ENCODE assay signal across 26 cellular contexts in genomic region chr7:4993471-4993870, GRCh38. TPM values are rescaled to one million over a fixed set of nuclear protein-coding genes. Genes with fewer than 3 reads are reported as not detected.
DNase-seq lines count a peak whose midpoint lies in the region; FAIRE-seq and TF ChIP-seq lines count a peak whose summit lies in the region.
"Had no signal": no experiment of that assay in that cellular context is flagged by ENCODE, and none has a peak within 500 bp of the region (broad histone marks: within the 10 kb centered on the region; RNA-seq: fewer than 3 reads in every experiment).

No MANE protein-coding gene starts in this region.

- H3K27ac ChIP-seq in esophagus muscularis mucosa (replicated peaks in 1 of 4) (no peak overlapping the region), trophoblast cell (ENCODE audit: low read depth, low read length) (no peak overlapping the region)
- H3K27ac ChIP-seq: A549; BLaER1 treated with 17β-estradiol and CSF1 and Interleukin-3, amounts not matched to agents 10 nM and 100 nM had no signal

- TF ChIP-seq CTCF in esophagus muscularis mucosa (IDR thresholded peaks at IDR 0.05), result no peak

- no peak for TF ChIP-seq EP300 in esophagus muscularis mucosa (IDR thresholded peaks at IDR 0.05)

- H3K23ac ChIP-seq in trophoblast cell (ENCODE audit: low read length), result peak overlapping the region; percentile 48

- no peak overlapping the region for H4K91ac ChIP-seq in trophoblast cell (ENCODE audit: low read depth, low read length)

- no peak overlapping the region for H4K8ac ChIP-seq in trophoblast cell (ENCODE audit: low read depth, low read length)

- H3K9me3 ChIP-seq in esophagus muscularis mucosa, result no peaks in the 10 kb centered on the region
- H3K9me3 ChIP-seq in trophoblast cell (ENCODE audit: insufficient read depth, low read depth, low read length), result no peaks in the 10 kb centered on the region
- H3K9me3 ChIP-seq: A549; BE2C; BLaER1 treated with 17β-estradiol and CSF1 and Interleukin-3, amounts not matched to agents 10 nM and 100 nM; HAP-1 had no signal

- H3K27me3 ChIP-seq in esophagus muscularis mucosa (no peaks in the 10 kb centered on the region), trophoblast cell (ENCODE audit: insufficient read depth, low read length) (no peaks in the 10 kb centered on the region)
- H3K27me3 ChIP-seq: BE2C; BLaER1 treated with 17β-estradiol and CSF1 and Interleukin-3, amounts not matched to agents 10 nM and 100 nM had no signal

- H3K18ac ChIP-seq in trophoblast cell (ENCODE audit: low read length), result no peak overlapping the region

- peak; percentile 46 for FAIRE-seq in HTR-8/SVneo (lab: Jason Lieb, UNC)
- FAIRE-seq in frontal cortex (lab: Jason Lieb, UNC), result no peak
- FAIRE-seq: A549, D721Med, GM12878, GM19239, H54 had no signal

- no peak overlapping the region for H3K14ac ChIP-seq in trophoblast cell (ENCODE audit: low read length)

- no peak overlapping the region for H3K9ac ChIP-seq in trophoblast cell (ENCODE audit: low read length)
- H3K9ac ChIP-seq: BLaER1 treated with 17β-estradiol and CSF1 and Interleukin-3, amounts not matched to agents 10 nM and 100 nM had no signal

- H3K79me1 ChIP-seq in trophoblast cell (ENCODE audit: low read length), result no peaks in the 10 kb centered on the region

- H2BK120ac ChIP-seq in trophoblast cell (ENCODE audit: insufficient read depth, low read length, poor library complexity), result no peak overlapping the region

- no peak overlapping the region for H2AK5ac ChIP-seq in trophoblast cell (ENCODE audit: low read length)

- no peaks in the 10 kb centered on the region for H3K79me2 ChIP-seq in trophoblast cell (ENCODE audit: control insufficient read depth, insufficient read depth, low read length, poor library complexity)

- H3K4me1 ChIP-seq in esophagus muscularis mucosa, result no peaks in the 10 kb centered on the region
- H3K4me1 ChIP-seq in trophoblast cell (ENCODE audit: control insufficient read depth in 1 of 2, insufficient read depth in 2 of 2, low read length in 2 of 2), result no peaks in the 10 kb centered on the region
- H3K4me1 ChIP-seq: A549, BE2C, HAP-1 had no signal

- 91% methylated on average over 7 of the region's 8 CpGs for WGBS in esophagus muscularis mucosa
- WGBS in trophoblast cell (ENCODE audit: extremely low coverage, insufficient coverage, insufficient read length), result no CpG with 5 or more reads among the region's 8 CpGs

- no peak overlapping the region for H2AFZ ChIP-seq in trophoblast cell (ENCODE audit: insufficient read depth, low read length, poor library complexity)

- no peak overlapping the region for H3K4me2 ChIP-seq in trophoblast cell (ENCODE audit: low read length)
- H3K4me2 ChIP-seq: A549; BLaER1 treated with 17β-estradiol and CSF1 and Interleukin-3, amounts not matched to agents 10 nM and 100 nM had no signal

- H3K36me3 ChIP-seq in esophagus muscularis mucosa (peaks cover 52 to 100% (median 90%) of the 10 kb centered on the region in 4 donors), trophoblast cell (ENCODE audit: control insufficient read depth in 1 of 2, insufficient read depth in 2 of 2, low read length in 2 of 2) (peaks cover 56 to 67% of the 10 kb centered on the region in 2 experiments)

- H2BK5ac ChIP-seq in trophoblast cell (ENCODE audit: low read depth, low read length, poor library complexity), result no peak overlapping the region

- intact Hi-C loops in esophagus muscularis mucosa (cut with DNase I), result no loop called here

- H4K12ac ChIP-seq in trophoblast cell (ENCODE audit: low read depth, low read length), result no peak overlapping the region

- H3K4me3 ChIP-seq in esophagus muscularis mucosa (no peak overlapping the region), trophoblast cell (ENCODE audit: low read depth, low read length) (peak overlapping the region; percentile 23)
- H3K4me3 ChIP-seq: A549; BLaER1 treated with 17β-estradiol and CSF1 and Interleukin-3, amounts not matched to agents 10 nM and 100 nM; GM12878; HAP-1 had no signal

- no peak overlapping the region for H2BK12ac ChIP-seq in trophoblast cell (ENCODE audit: low read length)

- TF ChIP-seq POLR2A in esophagus muscularis mucosa (IDR thresholded peaks at IDR 0.05; ENCODE audit: low read depth), result no peak

- DNase-seq in HTR-8/SVneo (ENCODE audit: insufficient read length, low spot score) (no peak), esophagus muscularis mucosa (ENCODE audit: extremely low spot score) (peak; percentile 81), trophoblast cell (no peak), NOMO-1 (lab: John Stamatoyannopoulos, UW; ENCODE audit: unreplicated experiment in 2 of 2) (no peak), NCI-H748 (lab: John Stamatoyannopoulos, UW; ENCODE audit: unreplicated experiment) (no peak), frontal cortex (ENCODE audit: low spot score in 2 of 2) (no peak)
- DNase-seq: 8988T; ACHN; AML-193; BE2C; CD4-positive, alpha-beta T cell; CD8-positive, alpha-beta memory T cell; DMS 273 treated with DMSO at 0.1 percent for 48 hours; DMS79; EL; GDM1; GOT3; HFFc6 had no signal

- H3K4ac ChIP-seq in trophoblast cell (ENCODE audit: low read depth, low read length), result no peak overlapping the region

RNA-seq across cellular contexts. Expression of gene MMD2, which starts 34.5 kb away (rescaled TPM):
- total RNA-seq in esophagus muscularis mucosa (not detected), frontal cortex (2.4 TPM)
- polyA plus RNA-seq in trophoblast cell (2013), result not detected in 2 replicates
- total RNA-seq: CD4-positive, alpha-beta T cell; CD8-positive, alpha-beta memory T cell; GM12878; HFFc6 had no signal
- polyA plus RNA-seq: A549; CD14-positive monocyte; CD8-positive, alpha-beta memory T cell; GM12878 had no signal

RNA-seq across cellular contexts. Expression of gene RBAK, which starts 52.2 kb away (rescaled TPM):
- total RNA-seq in esophagus muscularis mucosa, result 10 to 100 TPM in 1 of 4 donors, 1 to 10 TPM in 3; 8.6 to 10.4 (median 9.5) TPM
- 5.7 and 6.0 TPM in 2 replicates for polyA plus RNA-seq in trophoblast cell (2013)
- 13.5 TPM for total RNA-seq in frontal cortex
